ENCODE assay signal across 21 cellular contexts in the genomic region with DNA sequence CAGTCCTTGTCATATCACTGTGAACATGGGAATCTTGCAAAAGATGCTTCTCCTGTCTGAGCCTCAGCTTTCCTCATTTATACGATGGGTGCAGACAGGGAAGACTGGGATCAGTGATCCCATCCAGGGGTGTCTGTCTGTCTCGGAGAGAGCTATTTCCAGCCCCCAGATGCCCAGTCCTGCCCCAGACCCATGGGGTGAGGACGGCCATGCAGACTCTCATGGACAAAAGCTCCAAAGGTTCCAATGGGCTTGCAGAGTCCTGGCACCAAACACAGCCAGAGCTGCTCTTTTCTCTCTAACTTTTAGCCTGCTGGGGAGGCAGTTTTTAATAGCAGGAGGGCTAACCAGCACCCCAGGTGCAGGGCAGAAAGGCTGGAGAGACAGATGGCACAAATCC. TPM values are rescaled to one million over a fixed set of nuclear protein-coding genes. Genes with fewer than 3 reads are reported as not detected.
"Had no signal": no experiment of that assay in that cellular context is flagged by ENCODE, and none has a peak within 500 bp of the region (broad histone marks: within the 10 kb centered on the region; RNA-seq: fewer than 3 reads in every experiment).

No MANE protein-coding gene starts in this region.

- H3K27ac ChIP-seq: HL-60, KMS-11, PC-9, Peyer's patch, SJCRH30 had no signal

- H3K4me3 ChIP-seq: K562, PC-9, Peyer's patch, SJCRH30 had no signal

- H3K4me1 ChIP-seq: SJCRH30 had no signal

- H3K27me3 ChIP-seq: SJCRH30 had no signal

- ATAC-seq: K562, Right ventricle myocardium inferior, SK-N-SH treated with all-trans-retinoic acid at 6 μM for 48 hours had no signal

- DNase-seq: Kasumi-1, MM.1S, NCI-H1092 treated with DMSO at 0.1 percent for 48 hours, NCI-H1436, NCI-H187, NCI-H2029, NCI-H2081 treated with DMSO at 0.1 percent for 48 hours, NCI-H2171, NCI-H524 treated with DMSO at 0.1 percent for 48 hours, NCI-H69, NCI-H774, PC-9, Peyer's patch, SHP77 treated with DMSO at 0.1 percent for 48 hours, SJCRH30 had no signal

- H3K36me3 ChIP-seq: Peyer's patch had no signal

- H3K9me3 ChIP-seq: Peyer's patch had no signal

RNA-seq across cellular contexts. Expression of gene SCUBE1, which starts 5.2 kb away (rescaled TPM):
- total RNA-seq: OCI-LY7, PC-9 had no signal
